Comparison of ENCODE assay signal across 35 cellular contexts in the genomic region with DNA sequence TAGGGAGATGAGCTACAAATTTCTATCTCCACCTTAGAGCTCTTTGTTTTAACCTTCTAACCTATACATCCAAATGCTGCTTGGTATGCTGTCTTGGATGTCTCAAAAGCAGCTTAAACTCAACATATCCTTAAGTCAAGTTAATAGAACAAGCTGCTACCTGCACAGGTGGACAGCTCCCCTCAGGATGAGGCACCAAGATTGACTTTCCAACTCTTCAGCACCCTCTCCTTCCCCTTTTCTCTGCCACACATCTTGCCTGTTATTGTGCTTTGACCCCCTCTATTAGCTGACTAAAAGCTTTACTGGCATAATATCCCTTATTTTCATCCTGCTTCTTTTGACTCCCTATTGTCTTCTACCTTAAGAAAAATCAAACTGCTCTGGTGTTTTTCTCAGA.
A peak's percentile ranks its signal among the peaks of the same experiment; 100 is the strongest.
DNase-seq lines count a peak whose midpoint lies in the region; ATAC-seq, FAIRE-seq and TF ChIP-seq lines count a peak whose summit lies in the region.
"Had no signal": no experiment of that assay in that cellular context is flagged by ENCODE, and none has a peak within 500 bp of the region (broad histone marks: within the 10 kb centered on the region; RNA-seq: fewer than 3 reads in every experiment).

No MANE protein-coding gene starts in this region.

- RAD21 ChIA-PET in GM12878 (lab: Charles Lee; ENCODE audit: unreplicated experiment), result interaction anchor here (1.6 kb wide), 1 partner anchor 25 kb away, joined by 3 read pairs; no protein-coding TSS in a partner anchor

- H2AFZ ChIP-seq in GM23338 (no peak overlapping the region), GM12878 (ENCODE audit: control insufficient read depth, low read depth, low read length) (no peak overlapping the region)

- H3K79me2 ChIP-seq in GM23338 (replicated peaks; ENCODE audit: insufficient read depth) (no peaks in the 10 kb centered on the region), GM12878 (ENCODE audit: control insufficient read depth, insufficient read depth, low read length) (no peaks in the 10 kb centered on the region)

- TF ChIP-seq EP300 in Ishikawa (IDR thresholded peaks at IDR 0.05; ENCODE audit: borderline replicate concordance) (no peak), GM12878 (IDR thresholded peaks at IDR 0.05; ENCODE audit: borderline replicate concordance in 1 of 2, control insufficient read depth in 1 of 2, low read depth in 2 of 2, low read length in 2 of 2) (no peak)

- no peaks in the 10 kb centered on the region for H3K36me3 ChIP-seq in GM23338 (ENCODE audit: insufficient read depth)
- no peaks in the 10 kb centered on the region for H3K36me3 ChIP-seq in GM12878 (ENCODE audit: control insufficient read depth in 2 of 2, insufficient read depth in 2 of 2, low read length in 1 of 2)
- H3K36me3 ChIP-seq: BE2C; BLaER1; BLaER1 treated with 17β-estradiol and CSF1 and Interleukin-3, amounts not matched to agents 10 nM and 100 nM had no signal

- BruUV-seq in GM12878 (replicated peaks; lab: Mats Ljungman, UMichigan), result no TSS peak

- no peaks in the 10 kb centered on the region for H3K9me3 Mint-ChIP-seq in GM23338
- H3K9me3 Mint-ChIP-seq: CD14-positive monocyte; CD4-positive, alpha-beta T cell; CD8-positive, alpha-beta T cell had no signal

- no peak for DNase-seq in D721Med (ENCODE audit: insufficient read length, low spot score)
- no peak for DNase-seq in GM23338 (ENCODE audit: low spot score)
- DNase-seq in GM12878 (ENCODE audit: low read depth, low spot score), result no peak
- DNase-seq in cerebellar cortex (ENCODE audit: low spot score), result no peak
- DNase-seq in AML-193 (lab: John Stamatoyannopoulos, UW), result no peak
- DNase-seq: 8988T; ACHN; BE2C; C1 segment of cervical spinal cord; Caco-2; Calu3; CD4-positive, alpha-beta memory T cell; CD4-positive, alpha-beta T cell; CD4-positive, CD25-positive, alpha-beta regulatory T cell; CD8-positive, alpha-beta memory T cell; CD8-positive, alpha-beta T cell; COR-L47; DMS 273 treated with DMSO at 0.1 percent for 48 hours; DMS153; DMS53; DMS79; DMS79 treated with DMSO at 0.1 percent for 48 hours; DND-41; EL had no signal

- no peak for TF ChIP-seq POLR2A in GM12878 (IDR thresholded peaks at IDR 0.05; ENCODE audit: low read depth, low read length)

- in situ Hi-C loops in GM12878 (cut with MboI), result no loop called here

- H3K9ac ChIP-seq in GM12878 (ENCODE audit: control insufficient read depth, insufficient read depth, low read length), result no peak overlapping the region
- H3K9ac ChIP-seq: BLaER1; BLaER1 treated with 17β-estradiol and CSF1 and Interleukin-3, amounts not matched to agents 10 nM and 100 nM had no signal

- CTCF ChIA-PET in GM12878 (lab: Yijun Ruan, JAX), result interaction anchor here (0.6 to 2.0 kb wide), 4 partner anchors 14 to 663 kb away, joined by 3 to 5 read pairs (median 4); no protein-coding TSS in a partner anchor

- POLR2A ChIA-PET in GM12878 (lab: Charles Lee), result no interaction called here

- H3K4me3 ChIP-seq in GM23338 (no peak overlapping the region), GM12878 (no peak overlapping the region)
- H3K4me3 ChIP-seq: A549; BLaER1; BLaER1 treated with 17β-estradiol and CSF1 and Interleukin-3, amounts not matched to agents 10 nM and 100 nM had no signal

- H4K20me1 ChIP-seq in GM23338 (replicated peaks; ENCODE audit: insufficient read depth) (no peaks in the 10 kb centered on the region), GM12878 (ENCODE audit: control insufficient read depth, insufficient read depth) (no peaks in the 10 kb centered on the region)
- H4K20me1 ChIP-seq: BLaER1; BLaER1 treated with 17β-estradiol and CSF1 and Interleukin-3, amounts not matched to agents 10 nM and 100 nM had no signal

- no peak overlapping the region for H3K27ac Mint-ChIP-seq in GM23338
- H3K27ac Mint-ChIP-seq: B cell; CD14-positive monocyte; CD4-positive, alpha-beta memory T cell; CD4-positive, alpha-beta T cell; CD4-positive, CD25-positive, alpha-beta regulatory T cell; CD8-positive, alpha-beta memory T cell; CD8-positive, alpha-beta T cell had no signal

- no peaks in the 10 kb centered on the region for H3K4me1 Mint-ChIP-seq in GM23338
- H3K4me1 Mint-ChIP-seq: B cell; CD14-positive monocyte; CD4-positive, alpha-beta memory T cell; CD4-positive, CD25-positive, alpha-beta regulatory T cell; CD8-positive, alpha-beta memory T cell had no signal

- TF ChIP-seq CTCF in D721Med (IDR thresholded peaks at IDR 0.05; ENCODE audit: insufficient read depth, missing control alignments) (no peak), GM23338 (conservative IDR thresholded peaks at IDR 0.05; ENCODE audit: low read depth in 2 of 2) (no peak), GM12878 (IDR thresholded peaks at IDR 0.05 in 2 of 3, conservative IDR thresholded peaks at IDR 0.05 in 1 of 3; ENCODE audit: control insufficient read depth in 2 of 3, extremely low read depth in 1 of 3, insufficient read depth in 1 of 3, low read depth in 3 of 3, low read length in 3 of 3) (no peak)

- no peaks in the 10 kb centered on the region for H3K36me3 Mint-ChIP-seq in GM23338 (ENCODE audit: low read depth)
- H3K36me3 Mint-ChIP-seq: CD14-positive monocyte; CD4-positive, alpha-beta memory T cell; CD4-positive, CD25-positive, alpha-beta regulatory T cell; CD8-positive, alpha-beta memory T cell; CD8-positive, alpha-beta T cell had no signal

- H3K4me1 ChIP-seq in GM23338 (ENCODE audit: insufficient read depth) (no peaks in the 10 kb centered on the region), GM12878 (ENCODE audit: control insufficient read depth, insufficient read depth, low read length) (no peaks in the 10 kb centered on the region)
- H3K4me1 ChIP-seq: A549; BE2C; BLaER1; BLaER1 treated with 17β-estradiol and CSF1 and Interleukin-3, amounts not matched to agents 10 nM and 100 nM; Caco-2 had no signal

- H3K27me3 ChIP-seq in GM23338 (ENCODE audit: insufficient read depth) (no peaks in the 10 kb centered on the region), GM12878 (replicated peaks in 1 of 2; ENCODE audit: control insufficient read depth in 2 of 2, insufficient read depth in 2 of 2, low read length in 1 of 2) (no peaks in the 10 kb centered on the region)
- H3K27me3 ChIP-seq: BE2C; BLaER1; BLaER1 treated with 17β-estradiol and CSF1 and Interleukin-3, amounts not matched to agents 10 nM and 100 nM had no signal

- H3K4me2 ChIP-seq in GM23338 (no peak overlapping the region), GM12878 (ENCODE audit: control insufficient read depth, insufficient read depth) (no peak overlapping the region)
- H3K4me2 ChIP-seq: A549; BLaER1; BLaER1 treated with 17β-estradiol and CSF1 and Interleukin-3, amounts not matched to agents 10 nM and 100 nM had no signal

- intact Hi-C loops in GM12878 (cut with micrococcal nuclease; ENCODE audit: unreplicated experiment), result no loop called here

- H3F3A ChIP-seq in GM23338 (replicated peaks; ENCODE audit: low read depth), result no peaks in the 10 kb centered on the region

- FAIRE-seq in D721Med (lab: Jason Lieb, UNC) (peak; percentile 32), GM12878 (lab: Jason Lieb, UNC) (no peak)
- FAIRE-seq: A204.1, A549 had no signal

- peaks cover 8% of the 10 kb centered on the region; the same call in 1 of the 2 replicates for H3K9me2 ChIP-seq in GM23338 (ENCODE audit: insufficient read depth)

- no peaks in the 10 kb centered on the region for H3K9me3 ChIP-seq in GM12878 (replicated peaks; ENCODE audit: control insufficient read depth, insufficient read depth, low read length)
- H3K9me3 ChIP-seq: A549; BE2C; BLaER1; BLaER1 treated with 17β-estradiol and CSF1 and Interleukin-3, amounts not matched to agents 10 nM and 100 nM; Caco-2 had no signal

- TF ChIP-seq RAD21 in Ishikawa (IDR thresholded peaks at IDR 0.05; ENCODE audit: low read depth) (no peak), GM12878 (IDR thresholded peaks at IDR 0.05; ENCODE audit: insufficient read depth, low read depth, low read length) (no peak)

- no peaks in the 10 kb centered on the region for H3K27me3 Mint-ChIP-seq in GM23338 (ENCODE audit: insufficient read depth, low read depth, poor library complexity)
- H3K27me3 Mint-ChIP-seq: CD4-positive, alpha-beta memory T cell; CD4-positive, alpha-beta T cell; CD8-positive, alpha-beta memory T cell had no signal

- H3K4me3 Mint-ChIP-seq in GM23338, result no peak overlapping the region
- H3K4me3 Mint-ChIP-seq: B cell; CD14-positive monocyte; CD4-positive, alpha-beta memory T cell; CD4-positive, alpha-beta T cell; CD4-positive, CD25-positive, alpha-beta regulatory T cell; CD8-positive, alpha-beta memory T cell; CD8-positive, alpha-beta T cell had no signal

- no peak for ATAC-seq in GM23338
- no peak for ATAC-seq in GM12878
- ATAC-seq in GM18498 (IDR thresholded peaks at IDR 0.05; ENCODE audit: unreplicated experiment), result no peak
- no peak for ATAC-seq in HG02763 (IDR thresholded peaks at IDR 0.05; ENCODE audit: unreplicated experiment)
- ATAC-seq: A549; CD8-positive, alpha-beta T cell had no signal

- SMC1A ChIA-PET in GM12878 (lab: Charles Lee; ENCODE audit: uncharacterized antibody, unreplicated experiment), result interaction anchor here (0.6 to 2.2 kb wide), 3 partner anchors 16 to 1508 kb away, joined by 3 to 7 read pairs (median 4); no protein-coding TSS in a partner anchor

- H3K27ac ChIP-seq in GM23338 (ENCODE audit: low read depth) (no peak overlapping the region), GM12878 (ENCODE audit: control insufficient read depth, insufficient read depth) (no peak overlapping the region)
- H3K27ac ChIP-seq: 22Rv1; A549; BLaER1; BLaER1 treated with 17β-estradiol and CSF1 and Interleukin-3, amounts not matched to agents 10 nM and 100 nM; C4-2B had no signal

TF ChIP-seq in Ishikawa, 13 proteins besides CTCF, POLR2A, EP300 and RAD21 (continues in another document):
- TF ChIP-seq ZBTB7A (IDR thresholded peaks at IDR 0.05; ENCODE audit: low read depth), result no peak

TF ChIP-seq in GM12878, 131 proteins besides CTCF, POLR2A, EP300 and RAD21 (continues in another document):
- TF ChIP-seq MEF2A (IDR thresholded peaks at IDR 0.05; ENCODE audit: insufficient read depth, low read depth, low read length), result no peak
